27 cellular contexts compared by ENCODE assay signal in the genomic region with DNA sequence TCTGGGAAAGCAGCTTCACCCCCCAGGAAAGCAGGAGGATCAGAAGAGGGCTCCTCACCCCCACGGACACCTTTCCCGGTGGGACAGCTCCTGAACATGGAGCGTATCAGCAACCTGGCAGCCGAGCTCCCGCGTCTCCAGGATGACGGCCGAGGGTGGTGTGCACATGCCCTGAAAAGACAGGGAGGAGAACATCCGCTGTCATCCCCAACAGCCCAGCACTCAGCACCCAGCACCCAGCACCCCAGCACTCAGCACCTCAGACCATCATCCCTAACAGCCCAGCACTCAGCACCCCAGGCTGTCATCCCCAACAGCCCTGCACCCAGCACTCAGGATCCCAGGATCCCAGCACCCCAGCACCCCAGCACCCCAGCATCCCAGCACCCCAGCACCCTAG. TPM values are rescaled to one million over a fixed set of nuclear protein-coding genes. Genes with fewer than 3 reads are reported as not detected.
"Had no signal": no experiment of that assay in that cellular context is flagged by ENCODE, and none has a peak within 500 bp of the region (broad histone marks: within the 10 kb centered on the region; RNA-seq: fewer than 3 reads in every experiment).

No MANE protein-coding gene starts in this region.

- H3K9me3 ChIP-seq: colonic mucosa, gastroesophageal sphincter, heart left ventricle, left lung, pancreas, sigmoid colon, stomach, thyroid gland had no signal

- H3K4me3 ChIP-seq: colonic mucosa, gastroesophageal sphincter, heart left ventricle, left lung, pancreas, sigmoid colon, stomach, thyroid gland had no signal

- H3K27me3 ChIP-seq: pancreas, thyroid gland had no signal

- H3K27ac Mint-ChIP-seq: dendritic cell treated with granulocyte-macrophage colony-stimulating factor and Interleukin-4, amounts not matched to agents 40 ng/mL and 50 ng/mL, for 4 days; endodermal cell; naive thymus-derived CD4-positive, alpha-beta T cell; nephron; stimulated activated effector memory CD8-positive, alpha-beta T cell treated with anti-CD3 and anti-CD28 coated beads, Interleukin-12 subunit alpha, Interleukin-12 subunit beta, amount 100 ng/mL, for 72 hours; type B pancreatic cell had no signal

- ATAC-seq: esophagus mucosa, gastroesophageal sphincter, heart left ventricle, left cardiac atrium, left lung, pancreas had no signal

- H3K27ac ChIP-seq: colonic mucosa, epithelial cell of prostate, gastroesophageal sphincter, heart left ventricle, left lung, pancreas, sigmoid colon, stomach, thyroid gland had no signal

- H3K36me3 ChIP-seq: colonic mucosa, gastroesophageal sphincter, heart left ventricle, left lung, pancreas, sigmoid colon, stomach, thyroid gland had no signal

- H3K4me1 ChIP-seq: colonic mucosa had no signal

- H3K36me3 Mint-ChIP-seq: stimulated activated effector memory CD8-positive, alpha-beta T cell treated with anti-CD3 and anti-CD28 coated beads, Interleukin-12 subunit alpha, Interleukin-12 subunit beta, amount 100 ng/mL, for 72 hours; type B pancreatic cell had no signal

- DNase-seq: colonic mucosa; effector CD8-positive, alpha-beta T cell; endodermal cell; foreskin fibroblast; hippocampal formation; left cardiac atrium; left lung; mesenchymal stem cell; naive thymus-derived CD4-positive, alpha-beta T cell; occipital lobe; sigmoid colon; stimulated activated CD4-positive, alpha-beta T cell treated with anti-CD3 and anti-CD28 coated beads, Interleukin-2, amount 100 ng/mL, for 24 hours; stimulated activated CD4-positive, alpha-beta T cell treated with anti-CD3 and anti-CD28 coated beads, Interleukin-4, amount 100 ng/mL, for 24 hours; stimulated activated naive CD4-positive, alpha-beta T cell treated with Interleukin-2 at 50 U/mL for 16 hours; stomach; thyroid gland had no signal

- H3K4me3 Mint-ChIP-seq: dendritic cell treated with granulocyte-macrophage colony-stimulating factor and Interleukin-4, amounts not matched to agents 40 ng/mL and 50 ng/mL, for 4 days; endodermal cell; naive thymus-derived CD4-positive, alpha-beta T cell; nephron; stimulated activated effector memory CD8-positive, alpha-beta T cell treated with anti-CD3 and anti-CD28 coated beads, Interleukin-12 subunit alpha, Interleukin-12 subunit beta, amount 100 ng/mL, for 72 hours had no signal

RNA-seq across cellular contexts. Expression of a gene that starts 3.9 kb away (rescaled TPM):
- total RNA-seq: skeletal muscle tissue, subcutaneous adipose tissue had no signal
- polyA plus RNA-seq: naive thymus-derived CD4-positive, alpha-beta T cell had no signal
